ENCODE assay signal across 27 cellular contexts in genomic region chr2:196528486-196529223, GRCh38.
A peak's percentile ranks its signal among the peaks of the same experiment; 100 is the strongest.
DNase-seq lines count a peak whose midpoint lies in the region; ATAC-seq, FAIRE-seq and TF ChIP-seq lines count a peak whose summit lies in the region.
"Had no signal": no experiment of that assay in that cellular context is flagged by ENCODE, and none has a peak within 500 bp of the region (broad histone marks: within the 10 kb centered on the region; RNA-seq: fewer than 3 reads in every experiment).

No MANE protein-coding gene starts in this region.

- H3K9me3 ChIP-seq in H1 (ENCODE audit: insufficient read depth in 2 of 2, low read depth in 1 of 2, low read length in 1 of 2) (no peaks in the 10 kb centered on the region), small intestine (ENCODE audit: control insufficient read depth, low read depth) (no peaks in the 10 kb centered on the region)
- H3K9me3 ChIP-seq: A549, BLaER1, body of pancreas, gastroesophageal sphincter, lower lobe of right lung had no signal

- no peaks in the 10 kb centered on the region for H3K23me2 ChIP-seq in H1 (ENCODE audit: low read depth, low read length)

- no peak overlapping the region for H2BK12ac ChIP-seq in H1 (ENCODE audit: low read depth, low read length)

- H2BK15ac ChIP-seq in H1 (ENCODE audit: low read length) = peak overlapping the region; percentile 72; the same call in 1 of the 2 replicates

- H2BK5ac ChIP-seq in H1 (ENCODE audit: low read depth, low read length) = no peak overlapping the region

- no peak overlapping the region for H2BK20ac ChIP-seq in H1 (ENCODE audit: low read length)

- WGBS in H1 (ENCODE audit: extremely low coverage in 1 of 2, insufficient coverage in 1 of 2, insufficient read length in 1 of 2, insufficient replicate concordance in 2 of 2, low coverage in 1 of 2, low lambda C conversion rate in 2 of 2, missing lambda C conversion rate in 1 of 2), 2 experiments = 85% methylated on average over 1 of the region's 1 CpG; no CpG with 5 or more reads in 1 of the 2 experiments
- 58 to 62% (median 62%) methylated on average over 1 of the region's 1 CpG for whole genome bisulfite sequencing in small intestine, 3 donors

- peaks cover 3% of the 10 kb centered on the region for H3K9me3 Mint-ChIP-seq in activated CD4-positive, alpha-beta memory T cell treated with anti-CD3 and anti-CD28 coated beads, Interleukin-2, amount 10 ng/mL, durations not matched to agents 7 days and 5 days
- H3K9me3 Mint-ChIP-seq in activated CD4-positive, alpha-beta memory T cell treated with anti-CD3 and anti-CD28 coated beads for 36 hours = no peaks in the 10 kb centered on the region
- no peaks in the 10 kb centered on the region for H3K9me3 Mint-ChIP-seq in stimulated activated effector memory CD8-positive, alpha-beta T cell treated with anti-CD3 and anti-CD28 coated beads, Interleukin-12 subunit alpha, Interleukin-12 subunit beta, amount 100 ng/mL, for 72 hours

- TF ChIP-seq RAD21 in H1 (IDR thresholded peaks at IDR 0.05 in 1 of 2, conservative IDR thresholded peaks at IDR 0.05 in 1 of 2; ENCODE audit: low read depth in 2 of 2, low read length in 2 of 2) = no peak

- H3K18ac ChIP-seq in H1 (ENCODE audit: extremely low read depth, low read length) = no peak overlapping the region

- no peak overlapping the region for H3K23ac ChIP-seq in H1 (ENCODE audit: insufficient read length)

- H3K4me1 Mint-ChIP-seq in activated CD4-positive, alpha-beta memory T cell treated with anti-CD3 and anti-CD28 coated beads, Interleukin-2, amount 10 ng/mL, durations not matched to agents 7 days and 5 days = peaks cover 32% of the 10 kb centered on the region
- H3K4me1 Mint-ChIP-seq in activated CD4-positive, alpha-beta memory T cell treated with anti-CD3 and anti-CD28 coated beads for 36 hours (ENCODE audit: low read depth) = no peaks in the 10 kb centered on the region
- H3K4me1 Mint-ChIP-seq in stimulated activated effector memory CD8-positive, alpha-beta T cell treated with anti-CD3 and anti-CD28 coated beads, Interleukin-12 subunit alpha, Interleukin-12 subunit beta, amount 100 ng/mL, for 72 hours = no peaks in the 10 kb centered on the region

- H3K27me3 Mint-ChIP-seq in activated CD4-positive, alpha-beta memory T cell treated with anti-CD3 and anti-CD28 coated beads, Interleukin-2, amount 10 ng/mL, durations not matched to agents 7 days and 5 days = no peaks in the 10 kb centered on the region
- peaks cover 7% of the 10 kb centered on the region for H3K27me3 Mint-ChIP-seq in activated CD4-positive, alpha-beta memory T cell treated with anti-CD3 and anti-CD28 coated beads for 36 hours

- no peak overlapping the region for H3K27ac ChIP-seq in H1 (ENCODE audit: low read depth, low read length)
- no peak overlapping the region for H3K27ac ChIP-seq in small intestine (ENCODE audit: low read depth in 1 of 2, low read length in 1 of 2)
- H3K27ac ChIP-seq: BLaER1, body of pancreas, gastroesophageal sphincter, lower lobe of right lung, neural progenitor cell had no signal

- no peak for TF ChIP-seq CTCF in H1 (IDR thresholded peaks at IDR 0.05; ENCODE audit: control extremely low read depth in 1 of 3, insufficient read depth in 1 of 3, low read depth in 1 of 3, low read length in 3 of 3)

- H3K4ac ChIP-seq in H1 (replicated peaks; ENCODE audit: insufficient read length, low read depth, low read length) = no peak overlapping the region

- no peak overlapping the region for H2AK5ac ChIP-seq in H1 (ENCODE audit: low read depth, low read length)

- no peak overlapping the region for H4K8ac ChIP-seq in H1 (ENCODE audit: extremely low read depth, insufficient read depth, low read length)

- DNase-seq in activated CD4-positive, alpha-beta memory T cell treated with anti-CD3 and anti-CD28 coated beads, Interleukin-2, amount 10 ng/mL, durations not matched to agents 7 days and 5 days = no peak
- no peak for DNase-seq in activated CD4-positive, alpha-beta memory T cell treated with anti-CD3 and anti-CD28 coated beads for 36 hours
- peak; percentile 20 for DNase-seq in RPMI7951 (ENCODE audit: low read depth)
- no peak for DNase-seq in H1 (ENCODE audit: low read depth in 1 of 2, low spot score in 2 of 2)
- DNase-seq in stimulated activated effector memory CD8-positive, alpha-beta T cell treated with anti-CD3 and anti-CD28 coated beads, Interleukin-12 subunit alpha, Interleukin-12 subunit beta, amount 100 ng/mL, for 72 hours (ENCODE audit: low spot score in 2 of 2) = no peak
- no peak for DNase-seq in activated T-cell treated with anti-CD3 and anti-CD28 coated beads, Interleukin-2, amount 50 U/mL, for 1 hour
- no peak for DNase-seq in small intestine
- DNase-seq: activated CD4-positive, CD25-positive, alpha-beta regulatory T cell treated with anti-CD3 and anti-CD28 coated beads, Interleukin-2, amount 50 U/mL, for 72 hours; body of pancreas; COR-L47; DND-41; effector memory CD4-positive, alpha-beta T cell; erythroblast; lower lobe of right lung; NCI-H1048; NCI-H187 treated with DMSO at 0.1 percent for 48 hours; NCI-H526 treated with DMSO at 0.1 percent for 48 hours; stimulated activated CD8-positive, alpha-beta memory T cell treated with anti-CD3 and anti-CD28 coated beads, Interleukin-4, amount 100 ng/mL, for 48 hours had no signal

- H3K4me3 Mint-ChIP-seq in activated CD4-positive, alpha-beta memory T cell treated with anti-CD3 and anti-CD28 coated beads, Interleukin-2, amount 10 ng/mL, durations not matched to agents 7 days and 5 days = no peak overlapping the region
- H3K4me3 Mint-ChIP-seq in activated CD4-positive, alpha-beta memory T cell treated with anti-CD3 and anti-CD28 coated beads for 36 hours = no peak overlapping the region
- no peak overlapping the region for H3K4me3 Mint-ChIP-seq in stimulated activated effector memory CD8-positive, alpha-beta T cell treated with anti-CD3 and anti-CD28 coated beads, Interleukin-12 subunit alpha, Interleukin-12 subunit beta, amount 100 ng/mL, for 72 hours
- H3K4me3 Mint-ChIP-seq: neural progenitor cell had no signal

- no peak for FAIRE-seq in H1 (lab: Jason Lieb, UNC)
- FAIRE-seq in small intestine (lab: Jason Lieb, UNC) = no peak
- FAIRE-seq: A549, HepG2, RCC 7860 had no signal

- H3K56ac ChIP-seq in H1 (replicated peaks; ENCODE audit: insufficient read length, low read depth, low read length) = no peak overlapping the region

- peak; percentile 83 for ATAC-seq in stimulated activated effector memory CD8-positive, alpha-beta T cell treated with anti-CD3 and anti-CD28 coated beads, Interleukin-12 subunit alpha, Interleukin-12 subunit beta, amount 100 ng/mL, for 72 hours
- no peak for ATAC-seq in HG02870 (IDR thresholded peaks at IDR 0.05; ENCODE audit: unreplicated experiment)
- ATAC-seq: A549, body of pancreas, gastroesophageal sphincter, HCT116, HepG2, lower lobe of right lung, sciatic nerve had no signal

- no peak for TF ChIP-seq POLR2A in H1 (IDR thresholded peaks at IDR 0.05; ENCODE audit: control extremely low read depth in 1 of 2, low read depth in 2 of 2, low read length in 2 of 2)

- no peak overlapping the region for H3K9ac ChIP-seq in H1 (replicated peaks in 1 of 4; ENCODE audit: extremely low read depth in 1 of 4, low read depth in 3 of 4, low read length in 3 of 4)
- H3K9ac ChIP-seq: BLaER1, neural progenitor cell had no signal

- intact Hi-C loops in activated CD4-positive, alpha-beta memory T cell treated with anti-CD3 and anti-CD28 coated beads for 36 hours (cut with micrococcal nuclease) = no loop called here

- H3K79me2 ChIP-seq in H1 (ENCODE audit: control insufficient read depth in 1 of 2, insufficient read depth in 2 of 2, low read length in 2 of 2) = no peaks in the 10 kb centered on the region

- CTCF ChIA-PET in activated CD4-positive, alpha-beta memory T cell treated with anti-CD3 and anti-CD28 coated beads, Interleukin-2, amount 10 ng/mL, durations not matched to agents 7 days and 5 days (lab: Charles Lee) = no interaction called here
- CTCF ChIA-PET in activated CD4-positive, alpha-beta memory T cell treated with anti-CD3 and anti-CD28 coated beads for 36 hours (lab: Charles Lee) = no interaction called here
- CTCF ChIA-PET in H1 (lab: Charles Lee; ENCODE audit: partially characterized antibody) = interaction anchor here (1.0 kb wide), 1 partner anchor 60 kb away, joined by 3 read pairs; no protein-coding TSS in a partner anchor

- POLR2A ChIA-PET in activated CD4-positive, alpha-beta memory T cell treated with anti-CD3 and anti-CD28 coated beads, Interleukin-2, amount 10 ng/mL, durations not matched to agents 7 days and 5 days (lab: Charles Lee) = no interaction called here
- POLR2A ChIA-PET in activated CD4-positive, alpha-beta memory T cell treated with anti-CD3 and anti-CD28 coated beads for 36 hours (lab: Charles Lee) = no interaction called here
- POLR2A ChIA-PET in H1 (lab: Charles Lee; ENCODE audit: partially characterized antibody) = no interaction called here

- no peaks in the 10 kb centered on the region for H4K20me1 ChIP-seq in H1 (replicated peaks in 1 of 2; ENCODE audit: control insufficient read depth in 1 of 2, insufficient read depth in 2 of 2, low read length in 2 of 2)
- H4K20me1 ChIP-seq: BLaER1 had no signal

- no peak overlapping the region for H3K14ac ChIP-seq in H1 (ENCODE audit: insufficient read length)

- TF ChIP-seq EP300 in H1 (IDR thresholded peaks at IDR 0.05; ENCODE audit: borderline replicate concordance in 1 of 2, low read depth in 2 of 2, low read length in 2 of 2) = no peak

- no peaks in the 10 kb centered on the region for H3K79me1 ChIP-seq in H1 (ENCODE audit: low read depth, low read length)

- H3K4me2 ChIP-seq in H1 (ENCODE audit: insufficient read depth in 1 of 2, low read depth in 2 of 2, low read length in 2 of 2) = no peak overlapping the region
- H3K4me2 ChIP-seq: BLaER1, neural progenitor cell had no signal

- H2AFZ ChIP-seq in H1 (ENCODE audit: low read length) = no peak overlapping the region
- H2AFZ ChIP-seq: neural progenitor cell had no signal

- H3K4me1 ChIP-seq in H1 (replicated peaks in 1 of 4; ENCODE audit: control insufficient read depth in 3 of 4, insufficient read depth in 4 of 4, low read length in 3 of 4) = no peaks in the 10 kb centered on the region
- no peaks in the 10 kb centered on the region for H3K4me1 ChIP-seq in small intestine (ENCODE audit: control insufficient read depth in 2 of 2, insufficient read depth in 1 of 2, low read depth in 1 of 2, low read length in 1 of 2)
- H3K4me1 ChIP-seq: body of pancreas, gastroesophageal sphincter, lower lobe of right lung had no signal

- H3K27me3 ChIP-seq in H1 (replicated peaks in 1 of 4; ENCODE audit: control insufficient read depth in 3 of 4, extremely low read depth in 1 of 4, insufficient read depth in 3 of 4, low read length in 3 of 4) (no peaks in the 10 kb centered on the region), small intestine (ENCODE audit: control insufficient read depth in 2 of 2, insufficient read depth in 2 of 2, low read length in 2 of 2) (no peaks in the 10 kb centered on the region)
- H3K27me3 ChIP-seq: BLaER1, body of pancreas, gastroesophageal sphincter, neural progenitor cell had no signal

- H3K36me3 Mint-ChIP-seq in activated CD4-positive, alpha-beta memory T cell treated with anti-CD3 and anti-CD28 coated beads, Interleukin-2, amount 10 ng/mL, durations not matched to agents 7 days and 5 days (ENCODE audit: low read depth) = peaks cover 7% of the 10 kb centered on the region
- H3K36me3 Mint-ChIP-seq in activated CD4-positive, alpha-beta memory T cell treated with anti-CD3 and anti-CD28 coated beads for 36 hours = no peaks in the 10 kb centered on the region
- no peaks in the 10 kb centered on the region for H3K36me3 Mint-ChIP-seq in stimulated activated effector memory CD8-positive, alpha-beta T cell treated with anti-CD3 and anti-CD28 coated beads, Interleukin-12 subunit alpha, Interleukin-12 subunit beta, amount 100 ng/mL, for 72 hours

- H4K5ac ChIP-seq in H1 (ENCODE audit: insufficient read length, low read depth, low read length) = no peak overlapping the region

- H3K4me3 ChIP-seq in H1 (ENCODE audit: extremely low read depth in 1 of 4, insufficient read depth in 2 of 4, low read depth in 3 of 4, low read length in 4 of 4) (no peak overlapping the region), small intestine (ENCODE audit: low read depth in 1 of 2, low read length in 2 of 2) (no peak overlapping the region)
- H3K4me3 ChIP-seq: BLaER1, body of pancreas, gastroesophageal sphincter, lower lobe of right lung, neural progenitor cell had no signal

- peak overlapping the region; percentile 7 for H3K27ac Mint-ChIP-seq in activated CD4-positive, alpha-beta memory T cell treated with anti-CD3 and anti-CD28 coated beads, Interleukin-2, amount 10 ng/mL, durations not matched to agents 7 days and 5 days
- no peak overlapping the region for H3K27ac Mint-ChIP-seq in activated CD4-positive, alpha-beta memory T cell treated with anti-CD3 and anti-CD28 coated beads for 36 hours
- no peak overlapping the region for H3K27ac Mint-ChIP-seq in stimulated activated effector memory CD8-positive, alpha-beta T cell treated with anti-CD3 and anti-CD28 coated beads, Interleukin-12 subunit alpha, Interleukin-12 subunit beta, amount 100 ng/mL, for 72 hours
- H3K27ac Mint-ChIP-seq: neural progenitor cell had no signal

- H3K36me3 ChIP-seq in H1 (ENCODE audit: control insufficient read depth in 2 of 4, insufficient read depth in 4 of 4, low read length in 3 of 4) (no peaks in the 10 kb centered on the region), small intestine (ENCODE audit: control insufficient read depth in 2 of 2, insufficient read depth in 2 of 2, low read length in 2 of 2) (no peaks in the 10 kb centered on the region)
- H3K36me3 ChIP-seq: BLaER1, gastroesophageal sphincter, lower lobe of right lung, neural progenitor cell had no signal

- H4K91ac ChIP-seq in H1 (replicated peaks; ENCODE audit: insufficient read length, low read length) = no peak overlapping the region

- H2BK120ac ChIP-seq in H1 (replicated peaks; ENCODE audit: low read depth, low read length) = no peak overlapping the region
